In the genomic region with DNA sequence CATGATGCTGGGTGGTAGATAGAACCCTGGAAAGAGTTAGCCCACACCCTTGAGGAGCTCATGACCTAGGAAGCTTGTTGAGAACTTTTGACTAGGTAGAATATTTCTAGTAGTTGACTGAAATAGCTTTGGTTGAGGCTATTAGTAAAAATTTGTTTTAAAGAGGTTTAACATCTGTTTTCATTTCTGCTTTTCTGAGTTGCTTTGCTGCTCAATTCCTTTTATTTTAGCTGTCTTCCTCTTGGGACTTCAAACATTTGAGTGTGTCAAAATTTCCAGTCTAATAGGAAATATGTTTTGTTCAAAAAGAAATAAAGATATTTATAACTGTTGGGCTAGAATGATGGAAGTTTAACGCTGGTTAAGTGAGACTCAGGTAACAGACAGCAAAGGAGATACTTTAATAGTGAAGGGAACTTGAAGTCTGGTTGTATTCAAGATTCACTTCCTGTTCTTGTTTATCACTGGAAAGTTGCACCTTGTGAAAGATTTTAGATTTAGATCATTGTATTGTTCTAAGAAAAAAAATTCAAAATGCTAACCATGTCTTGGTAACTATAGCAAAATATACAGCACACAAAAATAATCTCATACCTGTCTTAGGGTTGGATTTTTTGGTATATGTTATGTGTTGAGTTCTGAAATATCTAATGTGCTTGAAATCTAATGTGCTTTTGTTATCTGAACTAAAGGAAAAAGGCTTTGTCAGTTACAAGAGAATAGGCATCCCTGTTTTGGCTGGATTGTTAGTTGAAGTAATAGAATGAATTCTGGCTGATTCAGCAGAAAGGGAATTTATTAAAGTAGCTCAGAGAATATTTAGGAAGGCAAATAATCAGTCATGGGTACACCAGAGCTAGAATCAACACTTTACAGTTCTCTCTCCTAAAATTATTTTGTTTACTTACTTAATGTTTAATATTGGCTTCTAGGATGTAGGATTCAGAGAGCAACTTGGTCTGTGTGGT, we compare ENCODE assay signal across 8 cellular contexts. TPM values are rescaled to one million over a fixed set of nuclear protein-coding genes. Genes with fewer than 3 reads are reported as not detected.
A peak's percentile ranks its signal among the peaks of the same experiment; 100 is the strongest.
DNase-seq lines count a peak whose midpoint lies in the region; ATAC-seq, FAIRE-seq and TF ChIP-seq lines count a peak whose summit lies in the region.

No MANE protein-coding gene starts in this region.

- H3K4me1 ChIP-seq in heart left ventricle (peaks cover 0 to 100% (median 36%) of the 10 kb centered on the region in 12 donors), K562 (replicated peaks in 1 of 2; ENCODE audit: control insufficient read depth in 2 of 2, insufficient read depth in 2 of 2, low read length in 2 of 2) (no peaks in the 10 kb centered on the region; a peak in 2 of 5 replicates), thymus (ENCODE audit: control insufficient read depth, insufficient read depth, low read length) (peaks cover 9% of the 10 kb centered on the region), kidney (ENCODE audit: control insufficient read depth in 1 of 2, insufficient read depth in 1 of 2, low read depth in 1 of 2, low read length in 2 of 2) (peaks cover 4 to 7% of the 10 kb centered on the region in 2 donors)

- intact Hi-C loops in heart left ventricle (cut with DNase I) (loop anchor here in 1 of 10 donors (10.0 kb wide), 1 partner anchor 102 kb away; no protein-coding TSS in a partner anchor), Right ventricle myocardium inferior (cut with DNase I) (no loop called here), K562 (cut with micrococcal nuclease) (no loop called here), kidney (cut with DNase I) (no loop called here)

- CTCF ChIA-PET in K562 (lab: Yijun Ruan, JAX; ENCODE audit: low intra/inter-chr PET ratio), result no interaction called here

- FAIRE-seq in K562 (lab: Jason Lieb, UNC) (no peak), kidney (lab: Jason Lieb, UNC) (no peak), GM12892 (lab: Jason Lieb, UNC) (no peak)

- no peak for TF ChIP-seq RAD21 in K562 (CRISPR knock-in tag; conservative IDR thresholded peaks at IDR 0.05 in 1 of 2, IDR thresholded peaks at IDR 0.05 in 1 of 2)

- TF ChIP-seq POLR2A in heart left ventricle (IDR thresholded peaks at IDR 0.05) (no peak), K562 (conservative IDR thresholded peaks at IDR 0.05) (no peak), GM12892 (IDR thresholded peaks at IDR 0.05; ENCODE audit: low read depth, low read length) (no peak)

- BruUV-seq in K562 (replicated peaks; lab: Mats Ljungman, UMichigan), result no TSS peak

- peak in 1 of 4 donors; percentile 6 for ATAC-seq in heart left ventricle
- no peak for ATAC-seq in Right ventricle myocardium inferior
- peak; percentile 57 for ATAC-seq in HG03103 (IDR thresholded peaks at IDR 0.05; ENCODE audit: low read depth, unreplicated experiment)
- no peak for ATAC-seq in K562

- no peak for TF ChIP-seq EP300 in K562 (IDR thresholded peaks at IDR 0.05; ENCODE audit: low read length)

- no peaks in the 10 kb centered on the region for H4K20me1 ChIP-seq in K562 (replicated peaks; ENCODE audit: control insufficient read depth, insufficient read depth, low read length)

- no peak overlapping the region for H2AFZ ChIP-seq in K562 (ENCODE audit: low read depth, low read length)

- TF ChIP-seq CTCF in heart left ventricle (IDR thresholded peaks at IDR 0.05) (no peak), K562 (IDR thresholded peaks at IDR 0.05 in 2 of 3, conservative IDR thresholded peaks at IDR 0.05 in 1 of 3; ENCODE audit: insufficient read depth in 2 of 3, low read depth in 1 of 3, low read length in 3 of 3) (no peak), kidney (IDR thresholded peaks at IDR 0.05; ENCODE audit: borderline replicate concordance, extremely low read depth, insufficient read depth) (no peak)

- no peaks in the 10 kb centered on the region for H3K27me3 ChIP-seq in heart left ventricle
- H3K27me3 ChIP-seq in K562 (ENCODE audit: control insufficient read depth in 2 of 2, insufficient read depth in 2 of 2, low read length in 2 of 2), result no peaks in the 10 kb centered on the region
- no peaks in the 10 kb centered on the region for H3K27me3 ChIP-seq in thymus (ENCODE audit: control insufficient read depth, insufficient read depth)

- in situ Hi-C loops in K562 (cut with MboI), result no loop called here

- H3K36me3 ChIP-seq in heart left ventricle (peaks cover 0 to 12% (median 0%) of the 10 kb centered on the region in 9 donors), K562 (ENCODE audit: control insufficient read depth, insufficient read depth, low read length) (peaks cover 15% of the 10 kb centered on the region; the same call in 1 of the 3 replicates), thymus (ENCODE audit: control insufficient read depth, insufficient read depth) (peaks cover 9% of the 10 kb centered on the region), kidney (ENCODE audit: control insufficient read depth in 1 of 2, insufficient read depth in 2 of 2, low read length in 2 of 2) (no peaks in the 10 kb centered on the region)

- H3K9ac ChIP-seq in K562 (ENCODE audit: insufficient read depth in 1 of 2, low read depth in 2 of 2, low read length in 2 of 2) (no peak overlapping the region), kidney (ENCODE audit: low read length in 2 of 2) (no peak overlapping the region)

- H3K9me3 ChIP-seq in heart left ventricle (no peaks in the 10 kb centered on the region), K562 (replicated peaks; ENCODE audit: control insufficient read depth, insufficient read depth, low read depth, low read length) (no peaks in the 10 kb centered on the region), thymus (ENCODE audit: control insufficient read depth) (no peaks in the 10 kb centered on the region), kidney (ENCODE audit: control insufficient read depth in 1 of 2, low read length in 2 of 2) (no peaks in the 10 kb centered on the region)

- H3K79me2 ChIP-seq in K562 (ENCODE audit: control insufficient read depth, insufficient read depth, low read length), result no peaks in the 10 kb centered on the region

- POLR2A ChIA-PET in K562 (lab: Yijun Ruan, JAX), result interaction anchor here (0.7 kb wide), 1 partner anchor 791 kb away, joined by 3 read pairs; no protein-coding TSS in a partner anchor

- H3K27ac ChIP-seq in heart left ventricle (peak overlapping the region; percentile 9 to 91 (median 38)), K562 (ENCODE audit: extremely low read depth, low read depth, low read length) (no peak overlapping the region), thymus (ENCODE audit: low read depth) (peak overlapping the region; percentile 65), kidney (ENCODE audit: low read depth in 2 of 2, low read length in 2 of 2) (peak overlapping the region in 1 of 2 donors; percentile 26)

- H3K9me1 ChIP-seq in K562 (ENCODE audit: control insufficient read depth, insufficient read depth, low read length), result no peaks in the 10 kb centered on the region

- H3K4me2 ChIP-seq in K562 (ENCODE audit: insufficient read depth, low read length), result no peak overlapping the region

- no peak for DNase-seq in heart left ventricle
- no peak for DNase-seq in Right ventricle myocardium inferior (ENCODE audit: missing footprints)
- no peak for DNase-seq in K562 (ENCODE audit: extremely low read depth in 1 of 4, low spot score in 3 of 4)
- DNase-seq in kidney, result no peak
- DNase-seq in occipital lobe (lab: John Stamatoyannopoulos, UW), result no peak
- DNase-seq in GM12892 (ENCODE audit: insufficient read length), result no peak

- WGBS in heart left ventricle, 4 donors, result 37 to 43% (median 41%) methylated on average over 1 of the region's 1 CpG
- WGBS in K562 (ENCODE audit: insufficient coverage, low coverage, missing lambda C conversion rate), result 38% methylated on average over 1 of the region's 1 CpG
- 8% methylated on average over 1 of the region's 1 CpG for WGBS in thymus

- H3K4me3 ChIP-seq in heart left ventricle, result no peak overlapping the region
- H3K4me3 ChIP-seq in K562, result no peak overlapping the region
- no peak overlapping the region for H3K4me3 ChIP-seq in thymus (ENCODE audit: low read length)
- no peak overlapping the region for H3K4me3 ChIP-seq in kidney (ENCODE audit: low read length in 2 of 2)

RNA-seq across cellular contexts. Expression of gene GPR18, which starts 24.4 kb away (rescaled TPM):
- total RNA-seq in heart left ventricle (1 to 10 TPM in 1 of 9 donors, under 1 TPM in 1, not detected in 7; 0.34 to 1.1 TPM), Right ventricle myocardium inferior (not detected), K562 (2014; rRNA removed) (not detected in 2 replicates), K562 (2014; rRNA removed; fragmentation: Illumina TruSeq; extraction: Trizol) (not detected in 2 replicates), K562 (2015; rRNA removed; fragmentation: Illumina TruSeq; extraction: Trizol) (not detected in 2 replicates), K562 (2021) (not detected in 2 replicates), kidney (0.88 TPM), occipital lobe (not detected)
- polyA plus RNA-seq in heart left ventricle (under 1 TPM in 1 of 2 donors, not detected in 1; 0.04 TPM), K562 (2011; rRNA removed) (not detected in 2 replicates), K562 (2014; fragmentation: Illumina TruSeq; extraction: Trizol) (not detected in 2 replicates), K562 (2014; fragmentation: Nextera tagmentation; extraction: Ambion mirVana) (under 1 TPM in 1 of 2 experiments, not detected in 1; 0.75 TPM), K562 (2014; rRNA removed) (not detected in 2 replicates), thymus (6.7 TPM), kidney (ENCODE audit: insufficient read depth, low read depth, low replicate concordance) (not detected)
- total RNA-seq in K562 (2011; cell fraction: chromatin; rRNA removed; ENCODE audit: low replicate concordance), result not detected in 2 replicates
- not detected in 2 replicates for total RNA-seq in K562 (2011; cell fraction: nucleolus; rRNA removed)
- total RNA-seq in K562 (2011; cell fraction: nucleoplasm; rRNA removed), result not detected in 2 replicates
- not detected in 2 replicates for polyA plus RNA-seq in K562 (2011; cell fraction: cytosol; rRNA removed)
- not detected in 2 replicates for polyA plus RNA-seq in K562 (2011; cell fraction: nucleus; rRNA removed)
- 0.08 and 0.13 TPM in 2 replicates for polyA plus RNA-seq in K562 (2012)
- not detected in 2 replicates for polyA minus RNA-seq in K562 (2011; rRNA and poly(A)+ RNA removed)
- not detected in 2 replicates for polyA minus RNA-seq in K562 (2011; cell fraction: cytosol; rRNA and poly(A)+ RNA removed)
- not detected in 2 replicates for polyA minus RNA-seq in K562 (2011; cell fraction: nucleus; rRNA and poly(A)+ RNA removed)
- polyA plus RNA-seq in GM12892 (2012; ENCODE audit: missing spikeins), result 0.76 TPM

RNA-seq across cellular contexts. Expression of gene GPR183, which starts 24.7 kb away (rescaled TPM):
- total RNA-seq in heart left ventricle (1 to 10 TPM in 7 of 9 donors, under 1 TPM in 2; 0.69 to 7.6 (median 1.5) TPM), Right ventricle myocardium inferior (2.7 TPM), K562 (2014; rRNA removed) (1.3 and 1.6 TPM in 2 replicates), K562 (2014; rRNA removed; fragmentation: Illumina TruSeq; extraction: Trizol) (2.9 and 3.5 TPM in 2 replicates), K562 (2015; rRNA removed; fragmentation: Illumina TruSeq; extraction: Trizol) (9.3 and 10.0 TPM in 2 replicates), K562 (2021) (2.3 TPM in 2 replicates), kidney (11.8 TPM), occipital lobe (3.1 TPM)
- polyA plus RNA-seq in heart left ventricle (1 to 10 TPM in 1 of 2 donors, under 1 TPM in 1; 0.72 to 2.7 TPM), K562 (2011; rRNA removed) (2.6 and 9.4 TPM in 2 replicates), K562 (2014; fragmentation: Illumina TruSeq; extraction: Trizol) (3.6 and 3.7 TPM in 2 replicates), K562 (2014; fragmentation: Nextera tagmentation; extraction: Ambion mirVana) (10 to 100 TPM in 1 of 2 experiments, 1 to 10 TPM in 1; 6.9 to 10.2 TPM), K562 (2014; rRNA removed) (1.9 and 2.5 TPM in 2 replicates), thymus (33.0 TPM), kidney (ENCODE audit: insufficient read depth, low read depth, low replicate concordance) (1.7 TPM)
- total RNA-seq in K562 (2011; cell fraction: chromatin; rRNA removed; ENCODE audit: low replicate concordance), result 3.6 and 4.7 TPM in 2 replicates
- total RNA-seq in K562 (2011; cell fraction: nucleolus; rRNA removed), result 2.6 and 4.0 TPM in 2 replicates
- 4.1 and 5.4 TPM in 2 replicates for total RNA-seq in K562 (2011; cell fraction: nucleoplasm; rRNA removed)
- 1.7 and 5.1 TPM in 2 replicates for polyA plus RNA-seq in K562 (2011; cell fraction: cytosol; rRNA removed)
- 0.97 and 2.6 TPM in 2 replicates for polyA plus RNA-seq in K562 (2011; cell fraction: nucleus; rRNA removed)
- 3.7 and 8.1 TPM in 2 replicates for polyA plus RNA-seq in K562 (2012)
- polyA minus RNA-seq in K562 (2011; rRNA and poly(A)+ RNA removed), result 2.0 and 6.3 TPM in 2 replicates
- 2.6 TPM in 1 of 2 replicates, not detected in the other for polyA minus RNA-seq in K562 (2011; cell fraction: cytosol; rRNA and poly(A)+ RNA removed)
- 0.78 and 0.81 TPM in 2 replicates for polyA minus RNA-seq in K562 (2011; cell fraction: nucleus; rRNA and poly(A)+ RNA removed)
- polyA plus RNA-seq in GM12892 (2012; ENCODE audit: missing spikeins), result 100 TPM
